Comparison of ENCODE assay signal across 15 cellular contexts in the genomic region with DNA sequence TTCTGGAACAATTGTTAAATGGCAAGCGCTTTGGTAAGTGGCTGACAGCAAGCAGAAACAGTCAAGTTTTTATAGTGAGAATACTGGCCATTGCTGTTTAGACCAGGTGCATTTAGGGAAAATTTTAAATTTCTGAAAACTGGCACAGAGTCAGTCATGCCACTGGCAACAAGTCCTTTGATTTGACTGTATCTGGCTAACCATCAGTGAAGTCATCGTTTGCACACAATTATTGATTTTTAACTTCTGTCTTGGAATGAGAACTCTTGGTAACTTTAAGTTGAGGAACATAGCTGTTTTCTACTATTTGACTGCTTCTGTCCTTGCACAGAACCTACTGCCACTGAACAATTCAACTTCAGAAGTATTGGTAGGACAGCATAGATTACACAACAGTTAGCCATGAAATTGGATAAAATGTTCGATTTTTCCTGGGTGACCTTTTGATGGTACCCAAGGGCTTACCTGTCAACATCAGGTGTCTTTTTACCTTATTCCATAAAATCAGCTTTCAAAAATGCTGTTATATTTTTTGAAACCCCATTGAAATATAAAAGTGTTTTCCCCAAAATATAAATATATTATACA.
DNase-seq lines count a peak whose midpoint lies in the region; ATAC-seq and TF ChIP-seq lines count a peak whose summit lies in the region.
"Had no signal": no experiment of that assay in that cellular context is flagged by ENCODE, and none has a peak within 500 bp of the region (broad histone marks: within the 10 kb centered on the region; RNA-seq: fewer than 3 reads in every experiment).

No MANE protein-coding gene starts in this region.

- H3K27ac ChIP-seq in IMR-90 (ENCODE audit: insufficient read depth, low read length) (no peak overlapping the region), body of pancreas (no peak overlapping the region), psoas muscle (peak overlapping the region; percentile 21), subcutaneous abdominal adipose tissue (ENCODE audit: low read depth, low read length) (peak overlapping the region; percentile 55)
- no peak overlapping the region for H3K27ac ChIP-seq in effector memory CD4-positive, alpha-beta T cell (ENCODE audit: insufficient read depth, low read length, poor library complexity, severe bottlenecking)
- H3K27ac ChIP-seq: BLaER1 treated with 17β-estradiol and CSF1 and Interleukin-3, amounts not matched to agents 10 nM and 100 nM had no signal

- H3K36me3 ChIP-seq in IMR-90 (ENCODE audit: control insufficient read depth, insufficient read depth, low read length) = peaks cover 15% of the 10 kb centered on the region; the same call in 1 of the 2 replicates
- no peaks in the 10 kb centered on the region for H3K36me3 ChIP-seq in body of pancreas (replicated peaks in 1 of 2; ENCODE audit: insufficient read depth in 1 of 2, low read depth in 2 of 2)
- peaks cover 0 to 32% of the 10 kb centered on the region in 2 donors for H3K36me3 ChIP-seq in psoas muscle (ENCODE audit: insufficient read depth in 1 of 2, low read depth in 1 of 2)
- H3K36me3 ChIP-seq in subcutaneous abdominal adipose tissue (ENCODE audit: control insufficient read depth in 5 of 5, insufficient read depth in 5 of 5, low read length in 5 of 5) = peaks cover 3 to 40% (median 18%) of the 10 kb centered on the region in 5 donors
- no peaks in the 10 kb centered on the region for H3K36me3 ChIP-seq in effector memory CD4-positive, alpha-beta T cell (ENCODE audit: control insufficient read depth, insufficient read depth, low read length)
- H3K36me3 ChIP-seq: BLaER1 treated with 17β-estradiol and CSF1 and Interleukin-3, amounts not matched to agents 10 nM and 100 nM had no signal

- no peak for TF ChIP-seq POLR2A in IMR-90 (IDR thresholded peaks at IDR 0.05; ENCODE audit: low read depth, low read length)
- TF ChIP-seq POLR2A in body of pancreas (IDR thresholded peaks at IDR 0.05) = no peak

- H4K91ac ChIP-seq in IMR-90 (ENCODE audit: insufficient read depth, low read depth, low read length) = no peak overlapping the region

- H2AK9ac ChIP-seq in IMR-90 (replicated peaks; ENCODE audit: low read depth, low read length, poor library complexity) = no peak overlapping the region

- ATAC-seq in IMR-90 (ENCODE audit: low read depth) (no peak), body of pancreas (peak; percentile 48), psoas muscle (no peak), GM19455 (IDR thresholded peaks at IDR 0.05; ENCODE audit: unreplicated experiment) (no peak)
- ATAC-seq in activated CD4-positive, alpha-beta T cell treated with anti-CD3 and anti-CD28 coated beads for 36 hours = no peak
- ATAC-seq: GM23338 had no signal

- H3K27me3 ChIP-seq in IMR-90 (ENCODE audit: control insufficient read depth, insufficient read depth, low read length) (no peaks in the 10 kb centered on the region), body of pancreas (no peaks in the 10 kb centered on the region), psoas muscle (ENCODE audit: insufficient read depth in 3 of 3, low read length in 2 of 3) (no peaks in the 10 kb centered on the region), subcutaneous abdominal adipose tissue (ENCODE audit: control insufficient read depth in 5 of 5, insufficient read depth in 4 of 5, low read length in 5 of 5) (no peaks in the 10 kb centered on the region)
- no peaks in the 10 kb centered on the region for H3K27me3 ChIP-seq in effector memory CD4-positive, alpha-beta T cell (replicated peaks; ENCODE audit: control insufficient read depth, insufficient read depth, low read length, poor library complexity, severe bottlenecking)
- H3K27me3 ChIP-seq: BLaER1 treated with 17β-estradiol and CSF1 and Interleukin-3, amounts not matched to agents 10 nM and 100 nM had no signal

- H3K27ac Mint-ChIP-seq in activated CD4-positive, alpha-beta T cell treated with anti-CD3 and anti-CD28 coated beads for 36 hours = no peak overlapping the region
- H3K27ac Mint-ChIP-seq: CD4-positive, alpha-beta T cell; GM23338 had no signal

- H2AK5ac ChIP-seq in IMR-90 (ENCODE audit: low read depth, low read length) = no peak overlapping the region

- no peaks in the 10 kb centered on the region for H3K36me3 Mint-ChIP-seq in activated CD4-positive, alpha-beta T cell treated with anti-CD3 and anti-CD28 coated beads for 36 hours (ENCODE audit: low read depth)

- no peak overlapping the region for H3K4me2 ChIP-seq in IMR-90 (ENCODE audit: low read depth, low read length)
- H3K4me2 ChIP-seq: GM23338 had no signal

- BruUV-seq in IMR-90 (replicated peaks; lab: Mats Ljungman, UMichigan) = no TSS peak

- no peak overlapping the region for H3K56ac ChIP-seq in IMR-90 (ENCODE audit: extremely low read depth, insufficient read depth, low read length)

- H3K4me3 Mint-ChIP-seq in activated CD4-positive, alpha-beta T cell treated with anti-CD3 and anti-CD28 coated beads for 36 hours = no peak overlapping the region
- H3K4me3 Mint-ChIP-seq: CD4-positive, alpha-beta T cell; GM23338 had no signal

- H4K8ac ChIP-seq in IMR-90 (ENCODE audit: low read depth in 2 of 2, low read length in 2 of 2) = no peak overlapping the region

- TF ChIP-seq CTCF in IMR-90 (conservative IDR thresholded peaks at IDR 0.05; ENCODE audit: low read depth, low read length) (no peak), body of pancreas (IDR thresholded peaks at IDR 0.05) (no peak), psoas muscle (IDR thresholded peaks at IDR 0.05) (no peak)

- H3K4ac ChIP-seq in IMR-90 (ENCODE audit: low read depth, low read length) = no peak overlapping the region

- no CpG with 5 or more reads among the region's 3 CpGs for WGBS in IMR-90 (ENCODE audit: extremely low coverage in 2 of 2, insufficient read length in 1 of 2), 2 experiments
- 57 to 58% methylated on average over 3 of the region's 3 CpGs for WGBS in body of pancreas, 2 donors
- 78 to 89% (median 80%) methylated on average over 3 of the region's 3 CpGs for WGBS in psoas muscle, 3 donors

- H4K20me1 ChIP-seq in IMR-90 (ENCODE audit: insufficient read depth, low read length) = peaks cover 3% of the 10 kb centered on the region; the same call in 1 of the 2 replicates
- H4K20me1 ChIP-seq: BLaER1 treated with 17β-estradiol and CSF1 and Interleukin-3, amounts not matched to agents 10 nM and 100 nM had no signal

- dilution Hi-C loops in IMR-90 (cut with HindIII; ENCODE audit: low sequenced_read_pairs, unreplicated experiment) = no loop called here

- H4K5ac ChIP-seq in IMR-90 (ENCODE audit: low read depth, low read length) = no peak overlapping the region

- no peak for TF ChIP-seq RAD21 in IMR-90 (IDR thresholded peaks at IDR 0.05; ENCODE audit: low read length)

- H3K4me3 ChIP-seq in IMR-90 (ENCODE audit: insufficient read depth, low read depth, low read length) (no peak overlapping the region), body of pancreas (no peak overlapping the region), psoas muscle (no peak overlapping the region), subcutaneous abdominal adipose tissue (ENCODE audit: low read depth in 1 of 5, low read length in 5 of 5) (no peak overlapping the region)
- no peak overlapping the region for H3K4me3 ChIP-seq in effector memory CD4-positive, alpha-beta T cell (ENCODE audit: insufficient read depth, low read depth, low read length, poor library complexity, severe bottlenecking)
- H3K4me3 ChIP-seq: BLaER1 treated with 17β-estradiol and CSF1 and Interleukin-3, amounts not matched to agents 10 nM and 100 nM; GM23338 had no signal

- POLR2A ChIA-PET in IMR-90 (lab: Charles Lee; ENCODE audit: unreplicated experiment) = no interaction called here
- POLR2A ChIA-PET in activated CD4-positive, alpha-beta T cell treated with anti-CD3 and anti-CD28 coated beads for 36 hours (lab: Charles Lee) = no interaction called here

- H3K9me3 Mint-ChIP-seq in activated CD4-positive, alpha-beta T cell treated with anti-CD3 and anti-CD28 coated beads for 36 hours (ENCODE audit: low read depth) = no peaks in the 10 kb centered on the region
- H3K9me3 Mint-ChIP-seq: CD4-positive, alpha-beta T cell; GM23338 had no signal

- no peak overlapping the region for H3K9ac ChIP-seq in IMR-90 (ENCODE audit: low read depth, low read length)
- H3K9ac ChIP-seq in subcutaneous abdominal adipose tissue (ENCODE audit: low read length in 5 of 5) = no peak overlapping the region
- H3K9ac ChIP-seq: BLaER1 treated with 17β-estradiol and CSF1 and Interleukin-3, amounts not matched to agents 10 nM and 100 nM had no signal

- H3K23ac ChIP-seq in IMR-90 (ENCODE audit: low read depth, low read length) = no peak overlapping the region

- H2BK15ac ChIP-seq in IMR-90 (ENCODE audit: low read depth, low read length) = no peak overlapping the region

- no peak overlapping the region for H2BK20ac ChIP-seq in IMR-90 (ENCODE audit: low read depth, low read length)

- no peaks in the 10 kb centered on the region for H3K4me1 Mint-ChIP-seq in activated CD4-positive, alpha-beta T cell treated with anti-CD3 and anti-CD28 coated beads for 36 hours

- no peak overlapping the region for H3K18ac ChIP-seq in IMR-90 (ENCODE audit: low read depth, low read length)

- peaks cover 8% of the 10 kb centered on the region for H3K9me1 ChIP-seq in IMR-90 (ENCODE audit: insufficient read depth, low read length)

- H3K79me1 ChIP-seq in IMR-90 (ENCODE audit: low read depth in 1 of 2, low read length in 2 of 2) = no peaks in the 10 kb centered on the region

- in situ Hi-C loops in IMR-90 (cut with MboI; ENCODE audit: low sequenced_read_pairs) = no loop called here

- no peak overlapping the region for H2BK120ac ChIP-seq in IMR-90 (ENCODE audit: low read depth, low read length)

- H3K4me1 ChIP-seq in IMR-90 (ENCODE audit: control insufficient read depth, insufficient read depth, low read length) = peaks cover 14% of the 10 kb centered on the region; the same call in 1 of the 2 replicates
- peaks cover 9% of the 10 kb centered on the region for H3K4me1 ChIP-seq in body of pancreas
- H3K4me1 ChIP-seq in psoas muscle = peaks cover 11% of the 10 kb centered on the region
- peaks cover 2 to 31% (median 17%) of the 10 kb centered on the region in 5 donors for H3K4me1 ChIP-seq in subcutaneous abdominal adipose tissue (ENCODE audit: control insufficient read depth in 5 of 5, insufficient read depth in 5 of 5, low read length in 5 of 5)
- no peaks in the 10 kb centered on the region for H3K4me1 ChIP-seq in effector memory CD4-positive, alpha-beta T cell (ENCODE audit: control insufficient read depth, insufficient read depth, low read length, poor library complexity, severe bottlenecking)

- DNase-seq in IMR-90 (no peak), body of pancreas (no peak), psoas muscle (no peak), NCI-H345 (lab: John Stamatoyannopoulos, UW) (no peak)
- DNase-seq in effector memory CD4-positive, alpha-beta T cell = no peak
- no peak for DNase-seq in activated CD4-positive, alpha-beta T cell treated with anti-CD3 and anti-CD28 coated beads for 36 hours
- DNase-seq: ACHN; Calu3; CD4-positive, alpha-beta T cell; DMS 273 treated with DMSO at 0.1 percent for 48 hours; H7 had no signal

- intact Hi-C loops in IMR-90 (cut with micrococcal nuclease) (no loop called here), body of pancreas (cut with DNase I) (no loop called here), psoas muscle (cut with DNase I) (no loop called here)
- intact Hi-C loops in activated CD4-positive, alpha-beta T cell treated with anti-CD3 and anti-CD28 coated beads for 36 hours (cut with DNase I, micrococcal nuclease) = no loop called here

- peaks cover 2% of the 10 kb centered on the region for H3K27me3 Mint-ChIP-seq in activated CD4-positive, alpha-beta T cell treated with anti-CD3 and anti-CD28 coated beads for 36 hours

- H3K9me3 ChIP-seq in IMR-90 (ENCODE audit: control insufficient read depth, insufficient read depth, low read length) (no peaks in the 10 kb centered on the region), body of pancreas (no peaks in the 10 kb centered on the region), psoas muscle (no peaks in the 10 kb centered on the region), subcutaneous abdominal adipose tissue (ENCODE audit: control insufficient read depth in 5 of 5, low read length in 5 of 5) (no peaks in the 10 kb centered on the region)
- no peaks in the 10 kb centered on the region for H3K9me3 ChIP-seq in effector memory CD4-positive, alpha-beta T cell (ENCODE audit: control insufficient read depth, low read length)
- H3K9me3 ChIP-seq: BLaER1 treated with 17β-estradiol and CSF1 and Interleukin-3, amounts not matched to agents 10 nM and 100 nM had no signal

- H2AFZ ChIP-seq in IMR-90 (replicated peaks; ENCODE audit: low read length, poor library complexity) = no peak overlapping the region
- H2AFZ ChIP-seq: GM23338 had no signal

- H2BK5ac ChIP-seq in IMR-90 (ENCODE audit: low read depth, low read length, poor library complexity, severe bottlenecking) = no peak overlapping the region

- H3K14ac ChIP-seq in IMR-90 (replicated peaks; ENCODE audit: low read depth, low read length) = no peak overlapping the region

- CTCF ChIA-PET in IMR-90 (lab: Yijun Ruan, JAX) = interaction anchor here (0.6 kb wide), 1 partner anchor 978 kb away, joined by 4 read pairs; no protein-coding TSS in a partner anchor
- CTCF ChIA-PET in activated CD4-positive, alpha-beta T cell treated with anti-CD3 and anti-CD28 coated beads for 36 hours (lab: Charles Lee) = no interaction called here

Comparison
In these comparisons a context has a peak if more than half of its experiments do, and no peak if none do; other contexts are left out.
1. H3K27ac ChIP-seq: peak in psoas muscle (single experiment) and subcutaneous abdominal adipose tissue (single experiment); none in IMR-90 (single experiment), body of pancreas (0 of 4) and effector memory CD4-positive, alpha-beta T cell (single experiment).